Comparison of ENCODE assay signal across 7 cellular contexts in the genomic region with DNA sequence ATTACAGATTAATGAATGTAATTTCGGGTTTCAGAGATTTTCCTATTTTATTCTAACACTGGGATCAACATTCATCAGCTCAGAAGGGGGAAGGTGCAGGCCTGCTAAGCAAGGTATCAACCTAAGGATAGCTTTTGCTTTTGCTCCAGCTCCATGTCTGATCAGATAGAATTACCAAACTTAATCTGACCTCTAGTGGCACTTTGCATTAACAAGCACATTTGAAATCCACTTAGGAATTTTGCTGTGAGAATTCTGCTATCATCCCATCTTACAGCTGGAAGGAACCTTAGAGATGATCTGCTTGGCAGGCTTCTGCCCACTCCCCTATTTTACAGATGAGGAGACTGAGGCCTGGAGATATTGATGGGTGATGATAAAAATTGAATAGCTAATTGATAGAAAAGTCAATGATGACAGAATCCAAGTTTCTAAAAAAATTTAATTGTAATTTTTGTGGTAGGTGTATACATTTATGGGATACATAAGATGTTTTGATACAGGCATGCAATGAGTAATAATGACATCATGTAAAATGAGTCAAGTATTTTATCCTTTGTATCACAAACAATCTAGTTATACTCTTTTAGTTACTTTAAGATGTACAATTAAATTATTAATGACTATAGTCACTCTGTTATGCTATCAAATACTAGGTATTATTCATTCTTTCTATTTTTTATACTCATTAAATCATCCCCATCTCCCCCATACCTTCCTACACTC.
DNase-seq lines count a peak whose midpoint lies in the region; ATAC-seq, FAIRE-seq and TF ChIP-seq lines count a peak whose summit lies in the region.

No MANE protein-coding gene starts in this region.

- ATAC-seq in HG02678 (IDR thresholded peaks at IDR 0.05; ENCODE audit: unreplicated experiment) = peak; percentile 39
- peak; percentile 60 for ATAC-seq in stimulated activated memory B cell treated with anti-CD40 and anti-IgM and Interleukin-4, amounts not matched to agents 10 μg/mL and 1 μg/mL and 100 μg/mL, for 72 hours

- no peak overlapping the region for H3K9ac ChIP-seq in astrocyte (ENCODE audit: low read length)

- no peaks in the 10 kb centered on the region for H3K36me3 ChIP-seq in astrocyte (ENCODE audit: insufficient read depth, low read length)

- no peak for FAIRE-seq in astrocyte (lab: Jason Lieb, UNC)

- no peaks in the 10 kb centered on the region for H3K36me3 Mint-ChIP-seq in astrocyte (ENCODE audit: low read depth, unreplicated experiment)
- H3K36me3 Mint-ChIP-seq in stimulated activated memory B cell treated with anti-CD40 and anti-IgM and Interleukin-4, amounts not matched to agents 10 μg/mL and 1 μg/mL and 100 μg/mL, for 72 hours = no peaks in the 10 kb centered on the region

- no peaks in the 10 kb centered on the region for H3K79me2 ChIP-seq in astrocyte (ENCODE audit: insufficient read depth, low read length)

- H2AFZ ChIP-seq in astrocyte (ENCODE audit: low read depth, low read length) = no peak overlapping the region

- no peak overlapping the region for H3K27ac Mint-ChIP-seq in astrocyte (ENCODE audit: unreplicated experiment)
- H3K27ac Mint-ChIP-seq in stimulated activated memory B cell treated with anti-CD40 and anti-IgM and Interleukin-4, amounts not matched to agents 10 μg/mL and 1 μg/mL and 100 μg/mL, for 72 hours = peak overlapping the region; percentile 75

- no peak overlapping the region for H3K4me2 ChIP-seq in astrocyte (ENCODE audit: low read length)

- DNase-seq in GM10266 (ENCODE audit: extremely low spot score) = peak; percentile 15
- peak; percentile 44 for DNase-seq in NCI-H2227 (lab: John Stamatoyannopoulos, UW; ENCODE audit: unreplicated experiment)
- DNase-seq in astrocyte (ENCODE audit: low read depth) = peak; percentile 61
- peak; percentile 15 for DNase-seq in iPS DF 19.7 (ENCODE audit: low read depth, low spot score)
- DNase-seq in cortex of kidney (lab: John Stamatoyannopoulos, UW) = no peak

- no peak overlapping the region for H3K4me3 ChIP-seq in astrocyte (ENCODE audit: insufficient read depth, low read depth, low read length)

- TF ChIP-seq CTCF in GM10266 (IDR thresholded peaks at IDR 0.05; ENCODE audit: control insufficient read depth, insufficient read depth, low read depth, missing control alignments) (peak; percentile 71), astrocyte (IDR thresholded peaks at IDR 0.05; ENCODE audit: insufficient read depth, low read depth, low read length) (peak; percentile 75)

- no peaks in the 10 kb centered on the region for H3K4me1 ChIP-seq in astrocyte (ENCODE audit: insufficient read depth, low read length)

- H3K4me1 Mint-ChIP-seq in astrocyte (ENCODE audit: low read depth, unreplicated experiment) = peaks cover 12% of the 10 kb centered on the region
- H3K4me1 Mint-ChIP-seq in stimulated activated memory B cell treated with anti-CD40 and anti-IgM and Interleukin-4, amounts not matched to agents 10 μg/mL and 1 μg/mL and 100 μg/mL, for 72 hours = peaks cover 47% of the 10 kb centered on the region

- H3K9me3 Mint-ChIP-seq in astrocyte (ENCODE audit: unreplicated experiment) = peaks cover 3% of the 10 kb centered on the region
- H3K9me3 Mint-ChIP-seq in stimulated activated memory B cell treated with anti-CD40 and anti-IgM and Interleukin-4, amounts not matched to agents 10 μg/mL and 1 μg/mL and 100 μg/mL, for 72 hours = no peaks in the 10 kb centered on the region

- no peaks in the 10 kb centered on the region for H4K20me1 ChIP-seq in astrocyte (ENCODE audit: insufficient read depth, low read length)

- no peaks in the 10 kb centered on the region for H3K27me3 ChIP-seq in astrocyte (ENCODE audit: insufficient read depth, low read length)

- no peaks in the 10 kb centered on the region for H3K27me3 Mint-ChIP-seq in astrocyte (ENCODE audit: low read depth, unreplicated experiment)
- no peaks in the 10 kb centered on the region for H3K27me3 Mint-ChIP-seq in stimulated activated memory B cell treated with anti-CD40 and anti-IgM and Interleukin-4, amounts not matched to agents 10 μg/mL and 1 μg/mL and 100 μg/mL, for 72 hours

- H3K27ac ChIP-seq in astrocyte (ENCODE audit: low read depth, low read length) = no peak overlapping the region

- H3K9me3 ChIP-seq in astrocyte (ENCODE audit: insufficient read depth, low read depth, low read length) = no peaks in the 10 kb centered on the region

- H3K4me3 Mint-ChIP-seq in astrocyte (ENCODE audit: unreplicated experiment) = no peak overlapping the region
- H3K4me3 Mint-ChIP-seq in stimulated activated memory B cell treated with anti-CD40 and anti-IgM and Interleukin-4, amounts not matched to agents 10 μg/mL and 1 μg/mL and 100 μg/mL, for 72 hours = no peak overlapping the region
